ENCODE assay signal across 22 cellular contexts in genomic region chrX:78769933-78770332, GRCh38. TPM values are rescaled to one million over a fixed set of nuclear protein-coding genes. Genes with fewer than 3 reads are reported as not detected.
A peak's percentile ranks its signal among the peaks of the same experiment; 100 is the strongest.
DNase-seq lines count a peak whose midpoint lies in the region; ATAC-seq and TF ChIP-seq lines count a peak whose summit lies in the region.
"Had no signal": no experiment of that assay in that cellular context is flagged by ENCODE, and none has a peak within 500 bp of the region (broad histone marks: within the 10 kb centered on the region; RNA-seq: fewer than 3 reads in every experiment).

No MANE protein-coding gene starts in this region.

- H3K9me3 ChIP-seq in gastroesophageal sphincter: no peaks in the 10 kb centered on the region

- TF ChIP-seq POLR2A in gastroesophageal sphincter (IDR thresholded peaks at IDR 0.05): no peak

- no peak for TF ChIP-seq EP300 in gastroesophageal sphincter (IDR thresholded peaks at IDR 0.05)

- ATAC-seq in gastroesophageal sphincter (peak; percentile 74), GM21576 (IDR thresholded peaks at IDR 0.05; ENCODE audit: unreplicated experiment) (no peak)
- ATAC-seq: CD8-positive, alpha-beta T cell; K562 had no signal

- H3K27me3 Mint-ChIP-seq in brain (no peaks in the 10 kb centered on the region), nephron progenitor cell (ENCODE audit: low read depth, poor library complexity) (no peaks in the 10 kb centered on the region), HFFc6 (ENCODE audit: insufficient read depth) (no peaks in the 10 kb centered on the region)
- H3K27me3 Mint-ChIP-seq: B cell had no signal

- H3K4me1 Mint-ChIP-seq in brain (peaks cover 22% of the 10 kb centered on the region), nephron progenitor cell (peaks cover 17% of the 10 kb centered on the region), HFFc6 (ENCODE audit: low read depth) (no peaks in the 10 kb centered on the region)
- H3K4me1 Mint-ChIP-seq: B cell had no signal

- DNase-seq in nephron progenitor cell: peak; percentile 3
- no peak for DNase-seq in OCI-M1 (lab: John Stamatoyannopoulos, UW)
- DNase-seq in HFFc6: no peak
- no peak for DNase-seq in NCI-H1105 (lab: John Stamatoyannopoulos, UW)
- DNase-seq: CD8-positive, alpha-beta T cell; DMS79 treated with DMSO at 0.1 percent for 48 hours; H7; Kasumi-1; NCI-H1694; NCI-H2029 treated with DMSO at 0.1 percent for 48 hours; NCI-H446 treated with DMSO at 0.1 percent for 48 hours; NCI-H82; NK-92 treated with Interleukin-12 subunit alpha and Interleukin-12 subunit beta, amount 100 ng/mL, for 24 hours; RPMI8226; SHP77 had no signal

- H3K4me3 ChIP-seq in gastroesophageal sphincter: no peak overlapping the region
- H3K4me3 ChIP-seq: K562 had no signal

- no peak for TF ChIP-seq CTCF in brain (conservative IDR thresholded peaks at IDR 0.05)
- TF ChIP-seq CTCF in gastroesophageal sphincter (IDR thresholded peaks at IDR 0.05): no peak
- TF ChIP-seq CTCF in nephron progenitor cell (IDR thresholded peaks at IDR 0.05): no peak
- TF ChIP-seq CTCF in HFFc6 (IDR thresholded peaks at IDR 0.05): no peak

- H3K27ac Mint-ChIP-seq in brain: peak overlapping the region in 3 of 5 experiments; percentile 55 to 87 (median 81)
- H3K27ac Mint-ChIP-seq in nephron progenitor cell: no peak overlapping the region
- H3K27ac Mint-ChIP-seq in HFFc6: no peak overlapping the region
- H3K27ac Mint-ChIP-seq: B cell; CD8-positive, alpha-beta T cell had no signal

- peak overlapping the region in 2 of 4 donors; percentile 12 to 48 for H3K27ac ChIP-seq in gastroesophageal sphincter
- H3K27ac ChIP-seq: C4-2B had no signal

- no peaks in the 10 kb centered on the region for H3K36me3 ChIP-seq in gastroesophageal sphincter

- H3K4me3 Mint-ChIP-seq in brain (no peak overlapping the region), nephron progenitor cell (no peak overlapping the region), HFFc6 (no peak overlapping the region)
- H3K4me3 Mint-ChIP-seq: B cell; CD8-positive, alpha-beta T cell had no signal

- H3K27me3 ChIP-seq in gastroesophageal sphincter: no peaks in the 10 kb centered on the region

- H3K4me1 ChIP-seq in gastroesophageal sphincter: peaks cover 0 to 5% (median 0%) of the 10 kb centered on the region in 3 donors

- peaks cover 0 to 10% (median 0%) of the 10 kb centered on the region in 5 experiments for H3K9me3 Mint-ChIP-seq in brain
- peaks cover 30% of the 10 kb centered on the region for H3K9me3 Mint-ChIP-seq in nephron progenitor cell
- H3K9me3 Mint-ChIP-seq in HFFc6: no peaks in the 10 kb centered on the region; the same call in 1 of the 2 replicates
- H3K9me3 Mint-ChIP-seq: CD8-positive, alpha-beta T cell had no signal

- no peaks in the 10 kb centered on the region for H3K36me3 Mint-ChIP-seq in brain
- H3K36me3 Mint-ChIP-seq in nephron progenitor cell (ENCODE audit: low read depth): no peaks in the 10 kb centered on the region
- no peaks in the 10 kb centered on the region for H3K36me3 Mint-ChIP-seq in HFFc6 (ENCODE audit: low read depth)
- H3K36me3 Mint-ChIP-seq: CD8-positive, alpha-beta T cell had no signal

RNA-seq across cellular contexts. Expression of gene LPAR4, which starts 22.4 kb away (rescaled TPM):
- polyA plus RNA-seq in brain (ENCODE audit: insufficient read depth, low read depth, low replicate concordance): 0.12 TPM
- total RNA-seq in gastroesophageal sphincter: 1 to 10 TPM in 3 of 4 donors, under 1 TPM in 1; 0.87 to 4.2 (median 2.0) TPM
- total RNA-seq in HFFc6 (2021; fragmentation: NEBNext Ultra II Directional; extraction: Animal tissue kit (Norgen Biotek cat#: 25700)): not detected
- total RNA-seq: B cell; CD8-positive, alpha-beta T cell; K562; MCF 10A had no signal
- polyA plus RNA-seq: K562 had no signal

Comparison
In these comparisons a context has a peak if more than half of its experiments do, and no peak if none do; other contexts are left out.
1. H3K27ac Mint-ChIP-seq: peak in brain (3 of 5); none in nephron progenitor cell (single experiment) and HFFc6 (single experiment).